Comparison of ENCODE assay signal across 13 cellular contexts in the genomic region with DNA sequence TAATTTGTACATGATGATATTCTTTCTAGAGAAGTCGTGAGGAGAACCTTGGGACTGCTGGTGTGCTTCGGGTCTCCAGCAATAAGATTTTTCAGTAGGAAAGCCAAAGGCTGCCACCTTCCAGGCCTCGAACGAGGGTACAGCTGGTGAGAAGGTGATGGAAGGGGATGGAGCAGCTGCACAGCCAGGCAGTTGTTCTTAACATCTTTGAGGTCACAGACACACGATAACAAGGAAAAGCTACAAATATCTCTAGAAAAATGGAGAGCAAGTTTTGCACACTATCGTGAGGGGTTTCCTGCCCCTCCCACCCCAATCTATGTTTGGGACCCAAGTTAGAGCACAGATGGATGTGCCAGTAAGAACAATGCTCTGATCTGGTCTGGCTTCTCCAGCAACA.
"Had no signal": no experiment of that assay in that cellular context is flagged by ENCODE, and none has a peak within 500 bp of the region (broad histone marks: within the 10 kb centered on the region; RNA-seq: fewer than 3 reads in every experiment).

No MANE protein-coding gene starts in this region.

- H3K4me2 ChIP-seq: neural progenitor cell had no signal

- H3K36me3 ChIP-seq: heart right ventricle, neural progenitor cell, prostate gland, right atrium auricular region, suprapubic skin, upper lobe of left lung had no signal

- ATAC-seq: esophagus mucosa; heart right ventricle; left ventricle myocardium superior; stimulated activated naive CD8-positive, alpha-beta T cell treated with anti-CD3 and anti-CD28 coated beads, Interleukin-15, amount 100 ng/mL, for 72 hours had no signal

- H3K36me3 Mint-ChIP-seq: neural progenitor cell had no signal

- H3K4me1 ChIP-seq: neural progenitor cell, prostate gland had no signal

- H3K27ac Mint-ChIP-seq: activated naive CD4-positive, alpha-beta T cell treated with anti-CD3 and anti-CD28 coated beads, Interleukin-2, amount 10 ng/mL, durations not matched to agents 7 days and 5 days; neural progenitor cell; stimulated activated naive CD8-positive, alpha-beta T cell treated with anti-CD3 and anti-CD28 coated beads, Interleukin-15, amount 100 ng/mL, for 72 hours had no signal

- H3K27me3 Mint-ChIP-seq: activated naive CD4-positive, alpha-beta T cell treated with anti-CD3 and anti-CD28 coated beads, Interleukin-2, amount 10 ng/mL, durations not matched to agents 7 days and 5 days; stimulated activated naive CD8-positive, alpha-beta T cell treated with anti-CD3 and anti-CD28 coated beads, Interleukin-15, amount 100 ng/mL, for 72 hours had no signal

- H3K9me3 ChIP-seq: prostate gland, suprapubic skin had no signal

- H3K9ac ChIP-seq: neural progenitor cell had no signal

- H3K4me1 Mint-ChIP-seq: neural progenitor cell had no signal

- H3K27me3 ChIP-seq: heart right ventricle, neural progenitor cell, right atrium auricular region, suprapubic skin, upper lobe of left lung had no signal

- H3K4me3 ChIP-seq: heart right ventricle, neural progenitor cell, prostate gland, right atrium auricular region, suprapubic skin, upper lobe of left lung had no signal

- DNase-seq: activated naive CD4-positive, alpha-beta T cell treated with anti-CD3 and anti-CD28 coated beads, Interleukin-2, amount 10 ng/mL, durations not matched to agents 7 days and 5 days; amniotic stem cell; effector CD4-positive, alpha-beta T cell; heart right ventricle; left ventricle myocardium superior; stimulated activated CD4-positive, alpha-beta T cell treated with anti-CD3 and anti-CD28 coated beads, Interleukin-2, amount 100 ng/mL, for 24 hours; stimulated activated naive CD8-positive, alpha-beta T cell treated with anti-CD3 and anti-CD28 coated beads, Interleukin-15, amount 100 ng/mL, for 72 hours; upper lobe of left lung had no signal

- H2AFZ ChIP-seq: neural progenitor cell had no signal

- H3K4me3 Mint-ChIP-seq: activated naive CD4-positive, alpha-beta T cell treated with anti-CD3 and anti-CD28 coated beads, Interleukin-2, amount 10 ng/mL, durations not matched to agents 7 days and 5 days; neural progenitor cell; stimulated activated naive CD8-positive, alpha-beta T cell treated with anti-CD3 and anti-CD28 coated beads, Interleukin-15, amount 100 ng/mL, for 72 hours had no signal

- H3K27ac ChIP-seq: heart right ventricle, neural progenitor cell, prostate gland, right atrium auricular region, suprapubic skin, upper lobe of left lung had no signal
